Comparison of ENCODE assay signal across 7 cellular contexts in the genomic region with DNA sequence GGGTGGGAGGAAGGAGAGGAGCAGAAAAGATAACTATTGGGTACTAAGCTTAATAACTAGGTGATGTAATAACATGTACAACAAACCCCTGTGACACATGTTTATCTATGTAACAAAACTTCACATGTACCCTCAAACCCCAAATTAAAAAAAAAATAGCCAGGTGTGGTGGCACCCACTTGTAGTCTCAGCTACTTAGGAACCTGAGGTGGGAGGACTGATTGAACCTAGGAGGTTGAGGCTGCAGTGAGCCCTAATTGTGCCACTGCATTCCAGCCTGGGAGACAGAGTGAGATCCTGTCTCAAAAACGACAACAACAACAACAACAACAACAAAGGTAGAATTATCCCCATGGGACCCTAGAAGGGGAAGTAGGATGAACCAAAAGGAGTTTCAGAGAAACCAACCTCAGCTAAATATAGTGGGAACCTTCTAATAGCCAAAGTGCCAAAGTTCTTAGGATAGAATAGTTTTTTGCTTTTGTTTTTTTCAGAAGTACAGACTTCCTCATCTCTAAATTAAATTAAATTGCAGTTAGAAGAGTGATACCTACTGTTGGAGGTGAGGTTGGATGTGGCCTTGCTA.
A peak's percentile ranks its signal among the peaks of the same experiment; 100 is the strongest.
DNase-seq lines count a peak whose midpoint lies in the region; ATAC-seq and FAIRE-seq lines count a peak whose summit lies in the region.
"Not testable (repeated sequence)": the region's sequence is repeated elsewhere in the genome, so short reads cannot be mapped to it uniquely, and the experiment has no call there.

No MANE protein-coding gene starts in this region.

- peak; percentile 62 for FAIRE-seq in GM19239 (lab: Jason Lieb, UNC)

- ATAC-seq in GM18858 (IDR thresholded peaks at IDR 0.05; ENCODE audit: unreplicated experiment) (peak; percentile 79), GM21390 (IDR thresholded peaks at IDR 0.05; ENCODE audit: unreplicated experiment) (peak; percentile 81), GM21786 (IDR thresholded peaks at IDR 0.05; ENCODE audit: unreplicated experiment) (peak; percentile 65), HG02884 (IDR thresholded peaks at IDR 0.05; ENCODE audit: unreplicated experiment) (peak; percentile 54), HG03135 (IDR thresholded peaks at IDR 0.05; ENCODE audit: unreplicated experiment) (peak; percentile 65), HG03565 (IDR thresholded peaks at IDR 0.05; ENCODE audit: unreplicated experiment) (peak; percentile 79)

- not testable (repeated sequence) for DNase-seq in GM19239 (ENCODE audit: insufficient read length, low spot score)
